Comparison of ENCODE assay signal across 20 cellular contexts in genomic region chr19:2160384-2160783, GRCh38. TPM values are rescaled to one million over a fixed set of nuclear protein-coding genes. Genes with fewer than 3 reads are reported as not detected.
DNase-seq lines count a peak whose midpoint lies in the region; ATAC-seq and TF ChIP-seq lines count a peak whose summit lies in the region.
"Had no signal": no experiment of that assay in that cellular context is flagged by ENCODE, and none has a peak within 500 bp of the region (broad histone marks: within the 10 kb centered on the region; RNA-seq: fewer than 3 reads in every experiment).

No MANE protein-coding gene starts in this region.

- H3K36me3 Mint-ChIP-seq in chondrocyte (ENCODE audit: low read depth) (no peaks in the 10 kb centered on the region), neural crest cell (ENCODE audit: low read depth) (no peaks in the 10 kb centered on the region), type B pancreatic cell (no peaks in the 10 kb centered on the region)
- H3K36me3 Mint-ChIP-seq: CD4-positive, CD25-positive, alpha-beta regulatory T cell had no signal

- no peaks in the 10 kb centered on the region for H3K27me3 Mint-ChIP-seq in chondrocyte (ENCODE audit: low read depth)
- H3K27me3 Mint-ChIP-seq in neural crest cell (ENCODE audit: low read depth) = no peaks in the 10 kb centered on the region
- H3K27me3 Mint-ChIP-seq in type B pancreatic cell = no peaks in the 10 kb centered on the region
- H3K27me3 Mint-ChIP-seq: CD4-positive, CD25-positive, alpha-beta regulatory T cell had no signal

- H3K4me3 ChIP-seq in lower leg skin (ENCODE audit: low read depth, poor library complexity, severe bottlenecking) = no peak overlapping the region
- H3K4me3 ChIP-seq: BLaER1, GM23338, PC-9 had no signal

- intact Hi-C loops in Right ventricle myocardium inferior (cut with DNase I) = loop anchor here (10.0 kb wide), 1 partner anchor 454 kb away; no protein-coding TSS in a partner anchor
- intact Hi-C loops in left ventricle myocardium superior (cut with micrococcal nuclease) = no loop called here
- intact Hi-C loops in lower leg skin (cut with DNase I; ENCODE audit: low total_unique reads) = no loop called here

- H3K9me3 Mint-ChIP-seq in chondrocyte (ENCODE audit: low read depth) (no peaks in the 10 kb centered on the region), neural crest cell (no peaks in the 10 kb centered on the region), type B pancreatic cell (no peaks in the 10 kb centered on the region)
- H3K9me3 Mint-ChIP-seq: CD4-positive, CD25-positive, alpha-beta regulatory T cell; GM23338 had no signal

- H3K27ac Mint-ChIP-seq in chondrocyte (ENCODE audit: unreplicated experiment) (peak overlapping the region; percentile 32), neural crest cell (ENCODE audit: unreplicated experiment) (peak overlapping the region; percentile 19), type B pancreatic cell (peak overlapping the region; percentile 63)
- H3K27ac Mint-ChIP-seq: CD4-positive, CD25-positive, alpha-beta regulatory T cell; GM23338 had no signal

- WGBS in lower leg skin, 2 donors = 87 to 88% methylated on average over 10 to 11 of the region's 11 CpGs

- H3K4me3 Mint-ChIP-seq in chondrocyte (ENCODE audit: unreplicated experiment) (no peak overlapping the region), neural crest cell (no peak overlapping the region), type B pancreatic cell (no peak overlapping the region)
- H3K4me3 Mint-ChIP-seq: GM23338 had no signal

- peaks cover 17% of the 10 kb centered on the region for H3K4me1 Mint-ChIP-seq in chondrocyte (ENCODE audit: low read depth)
- H3K4me1 Mint-ChIP-seq in neural crest cell = peaks cover 6% of the 10 kb centered on the region
- peaks cover 15% of the 10 kb centered on the region for H3K4me1 Mint-ChIP-seq in type B pancreatic cell (ENCODE audit: unreplicated experiment)
- H3K4me1 Mint-ChIP-seq: GM23338 had no signal

- TF ChIP-seq POLR2A in lower leg skin (IDR thresholded peaks at IDR 0.05) = no peak

- no peak for TF ChIP-seq CTCF in chondrocyte (IDR thresholded peaks at IDR 0.05)
- TF ChIP-seq CTCF in neural crest cell (conservative IDR thresholded peaks at IDR 0.05) = no peak
- TF ChIP-seq CTCF in type B pancreatic cell (conservative IDR thresholded peaks at IDR 0.05) = no peak
- no peak for TF ChIP-seq CTCF in lower leg skin (IDR thresholded peaks at IDR 0.05)

- ATAC-seq in Right ventricle myocardium inferior = no peak
- no peak for ATAC-seq in left ventricle myocardium superior
- ATAC-seq: GM23338 had no signal

- DNase-seq in Right ventricle myocardium inferior (ENCODE audit: missing footprints) (peak; percentile 9), left ventricle myocardium superior (no peak), chondrocyte (ENCODE audit: low spot score) (no peak), neural crest cell (ENCODE audit: low read depth, low spot score) (no peak), type B pancreatic cell (ENCODE audit: extremely low spot score, unreplicated experiment) (no peak), NCI-H82 (lab: John Stamatoyannopoulos, UW) (no peak), lower leg skin (ENCODE audit: low spot score in 2 of 2) (no peak), HPDE6-E6E7 (ENCODE audit: extremely low spot score) (no peak)
- DNase-seq: CD4-positive, CD25-positive, alpha-beta regulatory T cell; HCEC 1CT; KBM-7; NCI-H1105 treated with DMSO at 0.1 percent for 48 hours; NCI-H146; NCI-H2029; NCI-H446; NCI-H524 treated with DMSO at 0.1 percent for 48 hours; PC-9; SHP77 had no signal

RNA-seq across cellular contexts. Expression of gene DOT1L, which starts 3.3 kb away (rescaled TPM):
- total RNA-seq in Right ventricle myocardium inferior = 9.7 TPM
- total RNA-seq in left ventricle myocardium superior = 11.9 TPM
- total RNA-seq in chondrocyte = 24.0 to 26.2 TPM (median 24.9 TPM) in 3 replicates
- total RNA-seq in neural crest cell = 117 and 127 TPM in 2 replicates
- 68.8 and 76.3 TPM in 2 replicates for total RNA-seq in type B pancreatic cell (ENCODE audit: low replicate concordance)
- 10 to 100 TPM; 17.5 to 31.3 (median 20.7) TPM for total RNA-seq in lower leg skin

RNA-seq across cellular contexts. Expression of gene AP3D1, which starts 9.0 kb away (rescaled TPM):
- 71.8 TPM for total RNA-seq in Right ventricle myocardium inferior
- total RNA-seq in left ventricle myocardium superior = 78.2 TPM
- total RNA-seq in chondrocyte = 139 to 157 TPM (median 144 TPM) in 3 replicates
- total RNA-seq in neural crest cell = 142 and 146 TPM in 2 replicates
- 127 and 139 TPM in 2 replicates for total RNA-seq in type B pancreatic cell (ENCODE audit: low replicate concordance)
- total RNA-seq in lower leg skin = 10 to 100 TPM; 46.5 to 84.7 (median 71.8) TPM
